10 cellular contexts compared by ENCODE assay signal in genomic region chr2:30686000-30686399, GRCh38.
DNase-seq lines count a peak whose midpoint lies in the region; TF ChIP-seq lines count a peak whose summit lies in the region.
"Had no signal": no experiment of that assay in that cellular context is flagged by ENCODE, and none has a peak within 500 bp of the region (broad histone marks: within the 10 kb centered on the region; RNA-seq: fewer than 3 reads in every experiment).

No MANE protein-coding gene starts in this region.

- POLR2A ChIA-PET in activated CD4-positive, alpha-beta memory T cell treated with anti-CD3 and anti-CD28 coated beads for 36 hours (lab: Charles Lee) = interaction anchor here (0.6 kb wide), 1 partner anchor 113 kb away, joined by 3 read pairs; no protein-coding TSS in a partner anchor
- POLR2A ChIA-PET in activated CD4-positive, alpha-beta memory T cell treated with anti-CD3 and anti-CD28 coated beads, Interleukin-2, amount 10 ng/mL, durations not matched to agents 7 days and 5 days (lab: Charles Lee) = no interaction called here

- no peaks in the 10 kb centered on the region for H3K9me3 ChIP-seq in sigmoid colon

- no peak overlapping the region for H3K4me3 ChIP-seq in cardiac fibroblast (replicated peaks in 1 of 2; ENCODE audit: low read depth in 2 of 2, low read length in 2 of 2)
- no peak overlapping the region for H3K4me3 ChIP-seq in sigmoid colon

- peaks cover 0 to 37% (median 29%) of the 10 kb centered on the region in 4 donors for H3K4me1 ChIP-seq in sigmoid colon

- no peak for TF ChIP-seq POLR2A in sigmoid colon (IDR thresholded peaks at IDR 0.05)

- no peaks in the 10 kb centered on the region for H3K36me3 ChIP-seq in sigmoid colon

- DNase-seq in activated CD4-positive, alpha-beta memory T cell treated with anti-CD3 and anti-CD28 coated beads for 36 hours = peak; percentile 24
- no peak for DNase-seq in activated CD4-positive, alpha-beta memory T cell treated with anti-CD3 and anti-CD28 coated beads, Interleukin-2, amount 10 ng/mL, durations not matched to agents 7 days and 5 days
- DNase-seq in NCI-H1930 (lab: John Stamatoyannopoulos, UW) (peak; percentile 41 to 69), cardiac fibroblast (ENCODE audit: low read depth in 2 of 2) (no peak), sigmoid colon (peak; percentile 17), foreskin melanocyte (no peak), superior temporal gyrus (ENCODE audit: extremely low spot score) (no peak)
- DNase-seq in stimulated activated naive CD4-positive, alpha-beta T cell (lab: John Stamatoyannopoulos, UW) = no peak
- DNase-seq: CD4-positive, alpha-beta memory T cell; HCEC 1CT had no signal

- WGBS in sigmoid colon, 2 donors = 65 to 88% methylated on average over 2 of the region's 2 CpGs

- H3K27ac ChIP-seq in sigmoid colon = peak overlapping the region in 1 of 4 donors; percentile 60

- no peaks in the 10 kb centered on the region for H3K27me3 ChIP-seq in sigmoid colon

- TF ChIP-seq EP300 in sigmoid colon (IDR thresholded peaks at IDR 0.05) = no peak

- no peak overlapping the region for H3K27ac Mint-ChIP-seq in activated CD4-positive, alpha-beta memory T cell treated with anti-CD3 and anti-CD28 coated beads for 36 hours
- no peak overlapping the region for H3K27ac Mint-ChIP-seq in activated CD4-positive, alpha-beta memory T cell treated with anti-CD3 and anti-CD28 coated beads, Interleukin-2, amount 10 ng/mL, durations not matched to agents 7 days and 5 days
- H3K27ac Mint-ChIP-seq: CD4-positive, alpha-beta memory T cell had no signal

- H3K36me3 Mint-ChIP-seq in activated CD4-positive, alpha-beta memory T cell treated with anti-CD3 and anti-CD28 coated beads for 36 hours = no peaks in the 10 kb centered on the region
- no peaks in the 10 kb centered on the region for H3K36me3 Mint-ChIP-seq in activated CD4-positive, alpha-beta memory T cell treated with anti-CD3 and anti-CD28 coated beads, Interleukin-2, amount 10 ng/mL, durations not matched to agents 7 days and 5 days (ENCODE audit: low read depth)
- H3K36me3 Mint-ChIP-seq: CD4-positive, alpha-beta memory T cell had no signal

- H3K9me3 Mint-ChIP-seq in activated CD4-positive, alpha-beta memory T cell treated with anti-CD3 and anti-CD28 coated beads for 36 hours = no peaks in the 10 kb centered on the region
- H3K9me3 Mint-ChIP-seq in activated CD4-positive, alpha-beta memory T cell treated with anti-CD3 and anti-CD28 coated beads, Interleukin-2, amount 10 ng/mL, durations not matched to agents 7 days and 5 days = no peaks in the 10 kb centered on the region
- H3K9me3 Mint-ChIP-seq: CD4-positive, alpha-beta memory T cell had no signal

- no peak overlapping the region for H3K4me3 Mint-ChIP-seq in activated CD4-positive, alpha-beta memory T cell treated with anti-CD3 and anti-CD28 coated beads for 36 hours
- H3K4me3 Mint-ChIP-seq in activated CD4-positive, alpha-beta memory T cell treated with anti-CD3 and anti-CD28 coated beads, Interleukin-2, amount 10 ng/mL, durations not matched to agents 7 days and 5 days = no peak overlapping the region
- H3K4me3 Mint-ChIP-seq: CD4-positive, alpha-beta memory T cell had no signal

- intact Hi-C loops in activated CD4-positive, alpha-beta memory T cell treated with anti-CD3 and anti-CD28 coated beads for 36 hours (cut with micrococcal nuclease) = no loop called here
- intact Hi-C loops in sigmoid colon (cut with DNase I) = no loop called here

- CTCF ChIA-PET in activated CD4-positive, alpha-beta memory T cell treated with anti-CD3 and anti-CD28 coated beads for 36 hours (lab: Charles Lee) = interaction anchor here (0.7 to 3.5 kb wide), 6 partner anchors 9 to 521 kb away, joined by 4 to 26 read pairs (median 5); no protein-coding TSS in a partner anchor
- CTCF ChIA-PET in activated CD4-positive, alpha-beta memory T cell treated with anti-CD3 and anti-CD28 coated beads, Interleukin-2, amount 10 ng/mL, durations not matched to agents 7 days and 5 days (lab: Charles Lee) = interaction anchor here (0.6 to 4.3 kb wide), 3 partner anchors 14 to 478 kb away, joined by 3 to 23 read pairs (median 8); no protein-coding TSS in a partner anchor

- peak; percentile 30 for TF ChIP-seq CTCF in cardiac fibroblast (IDR thresholded peaks at IDR 0.05; ENCODE audit: low read depth, low read length)
- TF ChIP-seq CTCF in sigmoid colon (IDR thresholded peaks at IDR 0.05) = no peak

- H3K4me1 Mint-ChIP-seq in activated CD4-positive, alpha-beta memory T cell treated with anti-CD3 and anti-CD28 coated beads for 36 hours (ENCODE audit: low read depth) = no peaks in the 10 kb centered on the region
- no peaks in the 10 kb centered on the region for H3K4me1 Mint-ChIP-seq in activated CD4-positive, alpha-beta memory T cell treated with anti-CD3 and anti-CD28 coated beads, Interleukin-2, amount 10 ng/mL, durations not matched to agents 7 days and 5 days
- H3K4me1 Mint-ChIP-seq: CD4-positive, alpha-beta memory T cell had no signal

- H3K27me3 Mint-ChIP-seq in activated CD4-positive, alpha-beta memory T cell treated with anti-CD3 and anti-CD28 coated beads for 36 hours = no peaks in the 10 kb centered on the region
- H3K27me3 Mint-ChIP-seq in activated CD4-positive, alpha-beta memory T cell treated with anti-CD3 and anti-CD28 coated beads, Interleukin-2, amount 10 ng/mL, durations not matched to agents 7 days and 5 days = no peaks in the 10 kb centered on the region
- H3K27me3 Mint-ChIP-seq: CD4-positive, alpha-beta memory T cell had no signal

Comparison
In these comparisons a context has a peak if more than half of its experiments do, and no peak if none do; other contexts are left out.
1. DNase-seq: peak in activated CD4-positive, alpha-beta memory T cell treated with anti-CD3 and anti-CD28 coated beads for 36 hours (single experiment), NCI-H1930 (2 of 2) and sigmoid colon (single experiment); none in activated CD4-positive, alpha-beta memory T cell treated with anti-CD3 and anti-CD28 coated beads, Interleukin-2, amount 10 ng/mL, durations not matched to agents 7 days and 5 days (single experiment), cardiac fibroblast (0 of 2), stimulated activated naive CD4-positive, alpha-beta T cell (0 of 6), foreskin melanocyte (single experiment) and superior temporal gyrus (single experiment).